In genomic region chr17:40900819-40901356, GRCh38 we compare ENCODE assay signal across 19 cellular contexts. TPM values are rescaled to one million over a fixed set of nuclear protein-coding genes. Genes with fewer than 3 reads are reported as not detected.
A peak's percentile ranks its signal among the peaks of the same experiment; 100 is the strongest.
DNase-seq lines count a peak whose midpoint lies in the region; ATAC-seq and TF ChIP-seq lines count a peak whose summit lies in the region.
"Had no signal": no experiment of that assay in that cellular context is flagged by ENCODE, and none has a peak within 500 bp of the region (broad histone marks: within the 10 kb centered on the region; RNA-seq: fewer than 3 reads in every experiment).

No MANE protein-coding gene starts in this region.

- peaks cover 39% of the 10 kb centered on the region for H3K36me3 Mint-ChIP-seq in Calu3 (ENCODE audit: insufficient read depth, unreplicated experiment)
- H3K36me3 Mint-ChIP-seq: CD14-positive monocyte had no signal

- intact Hi-C loops in Calu3 (cut with micrococcal nuclease; ENCODE audit: unreplicated experiment) (no loop called here), stomach (cut with DNase I; ENCODE audit: low total_unique reads) (loop anchor here (10.0 kb wide), 2 partner anchors 424 to 754 kb away; no protein-coding TSS in a partner anchor), prostate gland (cut with DNase I) (no loop called here)

- H3K4me1 Mint-ChIP-seq in Calu3 (ENCODE audit: low read depth, unreplicated experiment), result peaks cover 65% of the 10 kb centered on the region

- no peaks in the 10 kb centered on the region for H3K9me3 Mint-ChIP-seq in Calu3 (ENCODE audit: low read depth, unreplicated experiment)
- H3K9me3 Mint-ChIP-seq: CD14-positive monocyte had no signal

- WGBS in stomach, 5 donors, result 51 to 74% (median 57%) methylated on average over 5 of the region's 5 CpGs
- 65% methylated on average over 5 of the region's 5 CpGs for WGBS in prostate gland

- CTCF ChIA-PET in Calu3 (lab: Charles Lee), result interaction anchor here (0.7 to 4.6 kb wide), 9 partner anchors 12 to 1104 kb away, joined by 3 to 68 read pairs (median 6); no protein-coding TSS in a partner anchor

- H3K4me3 ChIP-seq in duodenal mucosa (ENCODE audit: low read depth in 1 of 2, low read length in 2 of 2) (peak overlapping the region in 1 of 2 donors; percentile 32), stomach (no peak overlapping the region), prostate gland (no peak overlapping the region)
- H3K4me3 ChIP-seq: SJSA1 had no signal

- H3K36me3 ChIP-seq in duodenal mucosa (ENCODE audit: control insufficient read depth in 1 of 2, insufficient read depth in 2 of 2, low read length in 2 of 2), result no peaks in the 10 kb centered on the region
- no peaks in the 10 kb centered on the region for H3K36me3 ChIP-seq in stomach
- no peaks in the 10 kb centered on the region for H3K36me3 ChIP-seq in prostate gland
- H3K36me3 ChIP-seq: SJSA1 had no signal

- DNase-seq in Calu3, result no peak
- DNase-seq in NCI-H2029 (lab: John Stamatoyannopoulos, UW), result peak; percentile 75
- DNase-seq in stomach, result no peak
- no peak for DNase-seq in GDM1 (lab: John Stamatoyannopoulos, UW)
- DNase-seq in prostate gland (ENCODE audit: low spot score), result no peak
- DNase-seq: ACHN, AML-193, COR-L47, DMS79, HCEC 1CT, Kasumi-1, NCI-H1105, NCI-H1694, NCI-H446 treated with DMSO at 0.1 percent for 48 hours, NCI-H748 treated with DMSO at 0.1 percent for 48 hours had no signal

- no peak for ATAC-seq in HG03108 (IDR thresholded peaks at IDR 0.05; ENCODE audit: unreplicated experiment)

- no peaks in the 10 kb centered on the region for H3K9me3 ChIP-seq in duodenal mucosa (ENCODE audit: control insufficient read depth in 1 of 2, low read length in 2 of 2)
- H3K9me3 ChIP-seq in stomach, result no peaks in the 10 kb centered on the region
- H3K9me3 ChIP-seq in prostate gland, result no peaks in the 10 kb centered on the region
- H3K9me3 ChIP-seq: SJSA1 had no signal

- H3K27ac ChIP-seq in duodenal mucosa (ENCODE audit: low read depth, low read length) (peak overlapping the region; percentile 48), stomach (peak overlapping the region in 3 of 5 donors; percentile 27 to 76 (median 62)), prostate gland (no peak overlapping the region)

- TF ChIP-seq CTCF in Calu3 (IDR thresholded peaks at IDR 0.05; ENCODE audit: unreplicated experiment) (no peak), stomach (IDR thresholded peaks at IDR 0.05) (no peak), prostate gland (IDR thresholded peaks at IDR 0.05) (no peak)

- H3K27me3 Mint-ChIP-seq in Calu3 (ENCODE audit: unreplicated experiment), result no peaks in the 10 kb centered on the region

- H3K9ac ChIP-seq in duodenal mucosa (ENCODE audit: low read depth in 1 of 2, low read length in 2 of 2), result no peak overlapping the region

- TF ChIP-seq EP300 in stomach (IDR thresholded peaks at IDR 0.05), result no peak

- H3K4me1 ChIP-seq in duodenal mucosa (ENCODE audit: control insufficient read depth in 1 of 2, insufficient read depth in 2 of 2, low read length in 2 of 2), result peaks cover 31% of the 10 kb centered on the region in 2 donors
- peaks cover 0 to 13% (median 0%) of the 10 kb centered on the region in 4 donors for H3K4me1 ChIP-seq in stomach
- peaks cover 7% of the 10 kb centered on the region for H3K4me1 ChIP-seq in prostate gland (replicated peaks)

- no TSS peak for BruUV-seq in Calu3 (replicated peaks; lab: Mats Ljungman, UMichigan)

- H3K27ac Mint-ChIP-seq in Calu3 (ENCODE audit: unreplicated experiment), result peak overlapping the region; percentile 92
- H3K27ac Mint-ChIP-seq: CD14-positive monocyte had no signal

- TF ChIP-seq POLR2A in stomach (IDR thresholded peaks at IDR 0.05) (no peak), prostate gland (IDR thresholded peaks at IDR 0.05) (no peak)

- H3K27me3 ChIP-seq in duodenal mucosa (ENCODE audit: control insufficient read depth in 1 of 2, insufficient read depth in 2 of 2, low read length in 2 of 2) (no peaks in the 10 kb centered on the region), stomach (peaks cover 0 to 17% (median 0%) of the 10 kb centered on the region in 3 donors), prostate gland (replicated peaks; ENCODE audit: insufficient read depth) (no peaks in the 10 kb centered on the region)
- H3K27me3 ChIP-seq: SJSA1 had no signal

- no peak overlapping the region for H3K4me3 Mint-ChIP-seq in Calu3 (ENCODE audit: low read depth, unreplicated experiment)
- H3K4me3 Mint-ChIP-seq: CD14-positive monocyte had no signal

RNA-seq across cellular contexts. Expression of gene KRT20, which starts 15.8 kb away (rescaled TPM):
- total RNA-seq in Calu3 (2022) (0.66 and 1.7 TPM in 2 replicates), stomach (100 to 1,000 TPM in 2 of 5 donors, 10 to 100 TPM in 1, not detected in 2; 72.0 to 121 (median 101) TPM), prostate gland (not detected)
- 100 to 1,000 TPM in 1 of 3 donors, 1 to 10 TPM in 2; 3.9 to 370 (median 4.4) TPM for polyA plus RNA-seq in stomach
- total RNA-seq: SJSA1 had no signal
- polyA plus RNA-seq: CD14-positive monocyte had no signal

RNA-seq across cellular contexts. Expression of gene KRT12, which starts 33.9 kb away (rescaled TPM):
- total RNA-seq in Calu3 (2022) (2.4 and 2.7 TPM in 2 replicates), stomach (10 to 100 TPM in 2 of 5 donors, 1 to 10 TPM in 1, not detected in 2; 1.1 to 57.6 (median 14.0) TPM), prostate gland (not detected)
- polyA plus RNA-seq in stomach, result under 1 TPM in 1 of 3 donors, not detected in 2; 0.61 TPM
- total RNA-seq: SJSA1 had no signal
- polyA plus RNA-seq: CD14-positive monocyte had no signal

RNA-seq across cellular contexts. Expression of gene KRT23, which starts 36.6 kb away (rescaled TPM):
- total RNA-seq in Calu3 (2022) (1,389 and 1,709 TPM in 2 replicates), stomach (not detected), prostate gland (10 to 100 TPM; 19.6 to 38.9 TPM)
- 1 to 10 TPM in 2 of 3 donors, not detected in 1; 1.1 to 2.6 TPM for polyA plus RNA-seq in stomach
- total RNA-seq: SJSA1 had no signal

Comparison
In these comparisons a context has a peak if more than half of its experiments do, and no peak if none do; other contexts are left out.
1. H3K27ac ChIP-seq: peak in duodenal mucosa (single experiment) and stomach (3 of 5); none in prostate gland (0 of 2).
2. RNA of gene KRT23, which starts 36.6 kb away (total RNA-seq): 1,389 to 1,709 TPM in Calu3; 19.6 to 38.9 TPM in prostate gland and not detected in stomach; every median in the first group is over 10 times any median in the second.